In genomic region chr4:2881431-2881830, GRCh38 we compare ENCODE assay signal across 1 cellular context.
TF ChIP-seq lines count a peak whose summit lies in the region.

No MANE protein-coding gene starts in this region.

TF ChIP-seq in SK-N-SH treated with all-trans-retinoic acid at 6 μM for 48 hours, 23 proteins besides CTCF, POLR2A, EP300 and RAD21 (continued from another document):
- no peak for TF ChIP-seq TSHZ2 (CRISPR knock-in tag; IDR thresholded peaks at IDR 0.05)
- no peak for TF ChIP-seq TCF4 (CRISPR knock-in tag; IDR thresholded peaks at IDR 0.05; ENCODE audit: borderline replicate concordance)
- TF ChIP-seq GLIS3 (CRISPR knock-in tag; IDR thresholded peaks at IDR 0.05): no peak
- no peak for TF ChIP-seq OSR1 (CRISPR knock-in tag; IDR thresholded peaks at IDR 0.05)
